Comparison of ENCODE assay signal across 8 cellular contexts in genomic region chr11:64165482-64165841, GRCh38. TPM values are rescaled to one million over a fixed set of nuclear protein-coding genes. Genes with fewer than 3 reads are reported as not detected.
DNase-seq lines count a peak whose midpoint lies in the region; ATAC-seq and TF ChIP-seq lines count a peak whose summit lies in the region.

No MANE protein-coding gene starts in this region.

- peak overlapping the region; percentile 73 for H3K4me3 Mint-ChIP-seq in Calu3 (ENCODE audit: low read depth, unreplicated experiment)
- peak overlapping the region; percentile 81 for H3K4me3 Mint-ChIP-seq in activated T-helper 17 cell treated with anti-CD3 and anti-CD28 coated beads, Interleukin-2, amount 50 U/mL, for 72 hours

- H3K4me3 ChIP-seq in left ventricle myocardium inferior (peak overlapping the region; percentile 90), skeletal muscle tissue (ENCODE audit: low read length in 3 of 3) (peak overlapping the region; percentile 85 to 91 (median 89))

- peaks cover 23% of the 10 kb centered on the region for H3K4me1 Mint-ChIP-seq in Calu3 (ENCODE audit: low read depth, unreplicated experiment)
- H3K4me1 Mint-ChIP-seq in activated T-helper 17 cell treated with anti-CD3 and anti-CD28 coated beads, Interleukin-2, amount 50 U/mL, for 72 hours = no peaks in the 10 kb centered on the region

- TF ChIP-seq CTCF in Calu3 (IDR thresholded peaks at IDR 0.05; ENCODE audit: unreplicated experiment) = no peak
- TF ChIP-seq CTCF in left ventricle myocardium inferior (IDR thresholded peaks at IDR 0.05; ENCODE audit: borderline replicate concordance) = no peak

- H3K27ac ChIP-seq in left ventricle myocardium inferior (replicated peaks) (peak overlapping the region; percentile 92), skeletal muscle tissue (ENCODE audit: low read depth, low read length) (peak overlapping the region; percentile 96)

- peak; percentile 46 for DNase-seq in Calu3
- no peak for DNase-seq in left ventricle myocardium inferior
- no peak for DNase-seq in anterior cingulate cortex (lab: John Stamatoyannopoulos, UW)
- DNase-seq in C1 segment of cervical spinal cord (lab: John Stamatoyannopoulos, UW) = no peak

- peaks cover 26% of the 10 kb centered on the region for H3K36me3 Mint-ChIP-seq in Calu3 (ENCODE audit: insufficient read depth, unreplicated experiment)
- no peaks in the 10 kb centered on the region for H3K36me3 Mint-ChIP-seq in activated T-helper 17 cell treated with anti-CD3 and anti-CD28 coated beads, Interleukin-2, amount 50 U/mL, for 72 hours (ENCODE audit: low read depth)

- H3K27ac Mint-ChIP-seq in Calu3 (ENCODE audit: unreplicated experiment) = no peak overlapping the region
- H3K27ac Mint-ChIP-seq in activated T-helper 17 cell treated with anti-CD3 and anti-CD28 coated beads, Interleukin-2, amount 50 U/mL, for 72 hours = no peak overlapping the region

- H3K4me1 ChIP-seq in left ventricle myocardium inferior (peaks cover 34% of the 10 kb centered on the region), skeletal muscle tissue (ENCODE audit: control insufficient read depth in 3 of 3, insufficient read depth in 3 of 3, low read length in 3 of 3) (peaks cover 23 to 27% (median 25%) of the 10 kb centered on the region in 3 donors)

- H3K27me3 Mint-ChIP-seq in Calu3 (ENCODE audit: unreplicated experiment) = no peaks in the 10 kb centered on the region
- no peaks in the 10 kb centered on the region for H3K27me3 Mint-ChIP-seq in activated T-helper 17 cell treated with anti-CD3 and anti-CD28 coated beads, Interleukin-2, amount 50 U/mL, for 72 hours

- H3K36me3 ChIP-seq in left ventricle myocardium inferior (no peaks in the 10 kb centered on the region), skeletal muscle tissue (ENCODE audit: control insufficient read depth in 3 of 3, insufficient read depth in 3 of 3, low read length in 3 of 3) (peaks cover 0 to 1% (median 0%) of the 10 kb centered on the region in 3 donors)

- H3K9ac ChIP-seq in skeletal muscle tissue (ENCODE audit: low read depth in 1 of 3, low read length in 3 of 3) = peak overlapping the region; percentile 93 to 99 (median 99)

- CTCF ChIA-PET in Calu3 (lab: Charles Lee) = interaction anchor here (0.6 kb wide), 1 partner anchor 210 kb away, joined by 3 read pairs; no protein-coding TSS in a partner anchor

- intact Hi-C loops in Calu3 (cut with micrococcal nuclease; ENCODE audit: unreplicated experiment) (no loop called here), left ventricle myocardium inferior (cut with micrococcal nuclease) (no loop called here)

- no peaks in the 10 kb centered on the region for H3K27me3 ChIP-seq in left ventricle myocardium inferior (ENCODE audit: low read depth)
- H3K27me3 ChIP-seq in skeletal muscle tissue (ENCODE audit: control insufficient read depth in 3 of 3, insufficient read depth in 3 of 3, low read length in 3 of 3) = no peaks in the 10 kb centered on the region

- peak; percentile 17 for ATAC-seq in HG02759 (IDR thresholded peaks at IDR 0.05; ENCODE audit: unreplicated experiment)
- ATAC-seq in activated T-helper 17 cell treated with anti-CD3 and anti-CD28 coated beads, Interleukin-2, amount 50 U/mL, for 72 hours (replicated peaks) = peak; percentile 4
- no peak for ATAC-seq in HG02973 (IDR thresholded peaks at IDR 0.05; ENCODE audit: unreplicated experiment)

- H3K9me3 ChIP-seq in left ventricle myocardium inferior (replicated peaks) = no peaks in the 10 kb centered on the region
- H3K9me3 ChIP-seq in skeletal muscle tissue (ENCODE audit: control insufficient read depth in 3 of 3, low read length in 3 of 3) = no peaks in the 10 kb centered on the region

- BruUV-seq in Calu3 (replicated peaks; lab: Mats Ljungman, UMichigan) = no TSS peak

- H3K9me3 Mint-ChIP-seq in Calu3 (ENCODE audit: low read depth, unreplicated experiment) = no peaks in the 10 kb centered on the region
- H3K9me3 Mint-ChIP-seq in activated T-helper 17 cell treated with anti-CD3 and anti-CD28 coated beads, Interleukin-2, amount 50 U/mL, for 72 hours = no peaks in the 10 kb centered on the region

RNA-seq across cellular contexts. Expression of gene MACROD1, which starts 0.5 kb away (rescaled TPM):
- total RNA-seq in Calu3 (2022) = 35.7 and 38.0 TPM in 2 replicates
- total RNA-seq in activated T-helper 17 cell treated with anti-CD3 and anti-CD28 coated beads, Interleukin-2, amount 50 U/mL, for 72 hours = 1 to 10 TPM; 5.4 to 9.6 TPM
- total RNA-seq in left ventricle myocardium inferior = 127 TPM
- 91.9 TPM for total RNA-seq in skeletal muscle tissue

RNA-seq across cellular contexts. Expression of gene STIP1, which starts 20.5 kb away (rescaled TPM):
- total RNA-seq in Calu3 (2022) (344 and 391 TPM in 2 replicates), left ventricle myocardium inferior (97.4 TPM), skeletal muscle tissue (69.9 TPM)
- 100 to 1,000 TPM; 259 to 462 TPM for total RNA-seq in activated T-helper 17 cell treated with anti-CD3 and anti-CD28 coated beads, Interleukin-2, amount 50 U/mL, for 72 hours

RNA-seq across cellular contexts. Expression of gene FERMT3, which starts 41.1 kb away (rescaled TPM):
- total RNA-seq in Calu3 (2022) (16.6 and 18.6 TPM in 2 replicates), left ventricle myocardium inferior (5.4 TPM), skeletal muscle tissue (4.7 TPM)
- total RNA-seq in activated T-helper 17 cell treated with anti-CD3 and anti-CD28 coated beads, Interleukin-2, amount 50 U/mL, for 72 hours = 100 to 1,000 TPM; 172 to 191 TPM
